Comparison of ENCODE assay signal across 8 cellular contexts in the genomic region with DNA sequence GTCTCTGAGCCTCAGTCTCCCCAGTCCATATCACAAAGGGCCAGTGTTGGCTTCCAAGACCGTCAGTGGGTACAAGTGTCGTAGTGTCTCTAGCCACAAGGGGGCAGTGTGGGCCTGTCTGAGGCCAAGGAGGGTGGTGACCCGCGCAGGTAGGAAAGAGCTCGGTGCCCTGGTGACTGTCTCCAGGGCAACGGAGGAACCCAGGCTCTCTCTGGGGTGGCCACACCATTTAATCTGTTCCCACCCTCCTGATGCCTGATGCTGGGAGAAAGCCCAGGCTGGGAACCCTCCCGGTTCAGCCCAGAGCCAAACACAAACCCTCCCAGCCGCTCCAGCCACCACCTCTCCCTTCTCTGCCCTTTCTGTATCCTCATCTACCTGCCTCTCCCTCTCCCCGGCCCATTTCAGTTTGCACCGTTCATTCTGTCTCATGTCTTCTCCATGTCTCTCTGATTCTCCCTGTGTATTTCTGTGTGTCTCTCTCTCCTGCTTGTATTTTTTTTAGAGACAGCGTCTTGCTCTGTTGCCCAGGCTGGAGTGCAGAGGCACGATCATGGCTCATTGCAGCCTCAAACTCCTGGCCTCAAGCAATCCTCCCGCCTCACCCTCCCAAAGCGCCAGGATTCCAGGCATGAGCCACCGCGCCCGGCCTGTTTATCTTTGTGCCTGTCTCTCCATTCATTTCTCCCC. TPM values are rescaled to one million over a fixed set of nuclear protein-coding genes. Genes with fewer than 3 reads are reported as not detected.
DNase-seq lines count a peak whose midpoint lies in the region; ATAC-seq and TF ChIP-seq lines count a peak whose summit lies in the region.

No MANE protein-coding gene starts in this region.

- no peaks in the 10 kb centered on the region for H3K36me3 ChIP-seq in Loucy (ENCODE audit: insufficient read depth, low read length)
- H3K36me3 ChIP-seq in SJCRH30, result no peaks in the 10 kb centered on the region
- no peaks in the 10 kb centered on the region for H3K36me3 ChIP-seq in tibial nerve

- H3K9ac ChIP-seq in Loucy (ENCODE audit: low read depth, low read length, poor library complexity, severe bottlenecking), result no peak overlapping the region

- no peak overlapping the region for H3K4me2 ChIP-seq in Loucy (ENCODE audit: low read depth, low read length, poor library complexity, severe bottlenecking)

- 30 to 31% methylated on average over 17 of the region's 17 CpGs for WGBS in tibial nerve, 2 donors

- no peaks in the 10 kb centered on the region for H3K36me3 Mint-ChIP-seq in osteocyte (ENCODE audit: unreplicated experiment)

- TF ChIP-seq POLR2A in tibial nerve (IDR thresholded peaks at IDR 0.05), result no peak

- no peaks in the 10 kb centered on the region for H3F3A ChIP-seq in Loucy (ENCODE audit: low read depth)

- H3K9me3 ChIP-seq in Loucy (ENCODE audit: insufficient read depth, low read depth, low read length) (no peaks in the 10 kb centered on the region), SJCRH30 (replicated peaks) (no peaks in the 10 kb centered on the region), tibial nerve (no peaks in the 10 kb centered on the region)

- H2AFZ ChIP-seq in Loucy (ENCODE audit: low read length), result no peak overlapping the region

- peaks cover 12% of the 10 kb centered on the region for H3K4me1 ChIP-seq in Loucy (ENCODE audit: insufficient read depth, low read length, poor library complexity, severe bottlenecking)
- H3K4me1 ChIP-seq in SJCRH30, result no peaks in the 10 kb centered on the region
- no peaks in the 10 kb centered on the region for H3K4me1 ChIP-seq in foreskin keratinocyte
- no peaks in the 10 kb centered on the region for H3K4me1 ChIP-seq in tibial nerve

- no peaks in the 10 kb centered on the region for H3K9me2 ChIP-seq in Loucy (replicated peaks; ENCODE audit: low read depth, low read length)

- H3K27ac Mint-ChIP-seq in osteocyte (ENCODE audit: unreplicated experiment), result no peak overlapping the region

- ATAC-seq in foreskin keratinocyte (peak; percentile 62), HG02840 (IDR thresholded peaks at IDR 0.05; ENCODE audit: low FRiP score, unreplicated experiment) (no peak)

- H3K27me3 ChIP-seq in Loucy (ENCODE audit: insufficient read depth, low read length, poor library complexity, severe bottlenecking) (no peaks in the 10 kb centered on the region), SJCRH30 (no peaks in the 10 kb centered on the region; the same call in 1 of the 2 replicates), foreskin keratinocyte (peaks cover 9% of the 10 kb centered on the region), tibial nerve (peaks cover 0 to 93% of the 10 kb centered on the region in 2 donors)

- peaks cover 8% of the 10 kb centered on the region for H3K27me3 Mint-ChIP-seq in osteocyte (ENCODE audit: unreplicated experiment)

- H3K79me2 ChIP-seq in Loucy (ENCODE audit: insufficient read depth, low read length), result no peaks in the 10 kb centered on the region

- no peak for TF ChIP-seq EP300 in tibial nerve (IDR thresholded peaks at IDR 0.05)

- peak; percentile 84 for TF ChIP-seq CTCF in Loucy (conservative IDR thresholded peaks at IDR 0.05; ENCODE audit: low read length)
- TF ChIP-seq CTCF in foreskin keratinocyte (conservative IDR thresholded peaks at IDR 0.05), result peak; percentile 88
- TF ChIP-seq CTCF in osteocyte (IDR thresholded peaks at IDR 0.05), result peak; percentile 90
- TF ChIP-seq CTCF in tibial nerve (IDR thresholded peaks at IDR 0.05), result peak; percentile 67 to 94 (median 86)

- no peaks in the 10 kb centered on the region for H4K20me1 ChIP-seq in Loucy (ENCODE audit: insufficient read depth, low read length, poor library complexity, severe bottlenecking)

- DNase-seq in GDM1 (lab: John Stamatoyannopoulos, UW) (peak; percentile 52), SJCRH30 (peak; percentile 65 to 84), foreskin keratinocyte (no peak), osteocyte (ENCODE audit: extremely low spot score, unreplicated experiment) (no peak), tibial nerve (ENCODE audit: low spot score in 2 of 2) (peak; percentile 68 to 82)
- peak; percentile 65 for DNase-seq in activated effector memory CD4-positive, alpha-beta T cell treated with Interleukin-2 at 50 U/mL for 16 hours

- H3K4me3 ChIP-seq in Loucy (ENCODE audit: low read length, poor library complexity, severe bottlenecking) (no peak overlapping the region), SJCRH30 (no peak overlapping the region), tibial nerve (no peak overlapping the region)

- H3K9me3 Mint-ChIP-seq in osteocyte (ENCODE audit: unreplicated experiment), result no peaks in the 10 kb centered on the region

- H3K4me1 Mint-ChIP-seq in osteocyte (ENCODE audit: unreplicated experiment), result peaks cover 3% of the 10 kb centered on the region

- H3K4me3 Mint-ChIP-seq in osteocyte (ENCODE audit: unreplicated experiment), result no peak overlapping the region

- no peak overlapping the region for H3K27ac ChIP-seq in SJCRH30
- H3K27ac ChIP-seq in foreskin keratinocyte, result no peak overlapping the region
- H3K27ac ChIP-seq in tibial nerve, result no peak overlapping the region

RNA-seq across cellular contexts. Expression of a gene that starts 17.5 kb away (rescaled TPM):
- 15.9 and 16.2 TPM in 2 replicates for total RNA-seq in SJCRH30 (2014; rRNA removed; shearing (Covaris generic))
- total RNA-seq in foreskin keratinocyte (2.2 and 3.5 TPM in 2 replicates), osteocyte (93.8 and 99.0 TPM in 2 replicates), tibial nerve (10 to 100 TPM; 11.5 to 30.8 (median 16.8) TPM)
- polyA plus RNA-seq in foreskin keratinocyte, result 2.4 and 2.5 TPM in 2 replicates

RNA-seq across cellular contexts. Expression of a gene that starts 34.8 kb away (rescaled TPM):
- total RNA-seq in SJCRH30 (2014; rRNA removed; shearing (Covaris generic)), result 0.10 TPM in 1 of 2 replicates, not detected in the other
- total RNA-seq in foreskin keratinocyte, result 0.07 and 0.34 TPM in 2 replicates
- 0.04 and 0.09 TPM in 2 replicates for polyA plus RNA-seq in foreskin keratinocyte
- total RNA-seq in osteocyte, result 0.05 TPM in 1 of 2 replicates, not detected in the other
- not detected for total RNA-seq in tibial nerve

RNA-seq across cellular contexts. Expression of a gene that starts 47.2 kb away (rescaled TPM):
- total RNA-seq in SJCRH30 (2014; rRNA removed; shearing (Covaris generic)), result 4.5 and 5.0 TPM in 2 replicates
- total RNA-seq in foreskin keratinocyte, result 8.3 and 9.6 TPM in 2 replicates
- 11.2 and 11.8 TPM in 2 replicates for polyA plus RNA-seq in foreskin keratinocyte
- 14.5 and 21.9 TPM in 2 replicates for total RNA-seq in osteocyte
- total RNA-seq in tibial nerve, result 10 to 100 TPM in 1 of 4 donors, 1 to 10 TPM in 3; 3.1 to 10.8 (median 8.2) TPM

Comparison
In these comparisons a context has a peak if more than half of its experiments do, and no peak if none do; other contexts are left out.
1. DNase-seq: peak in GDM1 (single experiment), SJCRH30 (2 of 2), activated effector memory CD4-positive, alpha-beta T cell treated with Interleukin-2 at 50 U/mL for 16 hours (single experiment) and tibial nerve (2 of 2); none in foreskin keratinocyte (0 of 2) and osteocyte (single experiment).
2. Peak in every context shown above with its lines, with median percentiles within 50 percentile points of each other: CTCF ChIP-seq.